ENCODE assay signal across 9 cellular contexts in genomic region chr10:3066317-3066931, GRCh38. TPM values are rescaled to one million over a fixed set of nuclear protein-coding genes. Genes with fewer than 3 reads are reported as not detected.
DNase-seq lines count a peak whose midpoint lies in the region; ATAC-seq and TF ChIP-seq lines count a peak whose summit lies in the region.
"Had no signal": no experiment of that assay in that cellular context is flagged by ENCODE, and none has a peak within 500 bp of the region (broad histone marks: within the 10 kb centered on the region; RNA-seq: fewer than 3 reads in every experiment).

No MANE protein-coding gene starts in this region.

- peak overlapping the region; percentile 17 to 18 for H3K4me3 ChIP-seq in cardiac fibroblast (replicated peaks in 1 of 2; ENCODE audit: low read depth in 2 of 2, low read length in 2 of 2)
- H3K4me3 ChIP-seq in mesendoderm (ENCODE audit: low read length) = no peak overlapping the region
- peak overlapping the region; percentile 74 to 88 for H3K4me3 ChIP-seq in aorta (ENCODE audit: low read length in 2 of 2)

- H4K8ac ChIP-seq in mesendoderm (ENCODE audit: low read depth, low read length) = no peak overlapping the region

- no peak for DNase-seq in Right ventricle myocardium inferior (ENCODE audit: missing footprints)
- DNase-seq in cardiac septum (ENCODE audit: low spot score) = no peak
- no peak for DNase-seq in cardiac fibroblast (ENCODE audit: low read depth in 2 of 2)
- no peak for DNase-seq in mesendoderm
- peak in 1 of 2 donors; percentile 80 for DNase-seq in aorta
- DNase-seq in 8988T = no peak
- DNase-seq: DMS79 had no signal

- H4K5ac ChIP-seq in mesendoderm (ENCODE audit: low read length) = no peak overlapping the region

- no peaks in the 10 kb centered on the region for H3K9me3 ChIP-seq in aorta (ENCODE audit: control insufficient read depth, low read length)

- no peak overlapping the region for H2BK15ac ChIP-seq in mesendoderm (replicated peaks; ENCODE audit: low read depth)

- H2BK120ac ChIP-seq in mesendoderm (ENCODE audit: low read depth, low read length) = no peak overlapping the region

- H3K36me3 ChIP-seq in mesendoderm (ENCODE audit: control insufficient read depth, insufficient read depth, low read length) (no peaks in the 10 kb centered on the region), aorta (ENCODE audit: control insufficient read depth in 1 of 2, insufficient read depth in 2 of 2, low read length in 1 of 2) (no peaks in the 10 kb centered on the region)

- intact Hi-C loops in Right ventricle myocardium inferior (cut with DNase I) = loop anchor here (5.0 kb wide), 2 partner anchors 41 to 56 kb away; no protein-coding TSS in a partner anchor
- intact Hi-C loops in cardiac septum (cut with DNase I) = no loop called here
- intact Hi-C loops in aorta (cut with DNase I) = loop anchor here in 1 of 2 donors (5.0 kb wide), 1 partner anchor 41 kb away; no protein-coding TSS in a partner anchor

- no peak for TF ChIP-seq CTCF in cardiac fibroblast (IDR thresholded peaks at IDR 0.05; ENCODE audit: low read depth, low read length)

- peak overlapping the region; percentile 68 for H3K4me2 ChIP-seq in mesendoderm (ENCODE audit: low read length)

- H3K4ac ChIP-seq in mesendoderm (ENCODE audit: low read depth, low read length) = no peak overlapping the region

- no CpG with 5 or more reads among the region's 45 CpGs for WGBS in mesendoderm (ENCODE audit: extremely low coverage, insufficient coverage, low lambda C conversion rate)
- WGBS in aorta, 2 donors = 5% methylated on average over 29 to 45 of the region's 45 CpGs

- H3K27ac ChIP-seq in mesendoderm (ENCODE audit: low read depth, low read length) (no peak overlapping the region), aorta (ENCODE audit: low read depth in 1 of 2, low read length in 2 of 2) (no peak overlapping the region)

- H2AK5ac ChIP-seq in mesendoderm (ENCODE audit: low read length) = no peak overlapping the region

- H3K79me2 ChIP-seq in mesendoderm (ENCODE audit: control insufficient read depth, insufficient read depth, low read length) = peaks cover 20% of the 10 kb centered on the region

- H3K4me1 ChIP-seq in mesendoderm (ENCODE audit: control insufficient read depth, low read depth, low read length) = no peaks in the 10 kb centered on the region
- H3K4me1 ChIP-seq in aorta (ENCODE audit: control insufficient read depth in 1 of 2, insufficient read depth in 2 of 2, low read length in 2 of 2) = no peaks in the 10 kb centered on the region

- H3K9ac ChIP-seq in mesendoderm (ENCODE audit: low read length) = peak overlapping the region; percentile 48

- H3K56ac ChIP-seq in mesendoderm (ENCODE audit: low read length) = peak overlapping the region; percentile 67

- no peak overlapping the region for H3K23ac ChIP-seq in mesendoderm (ENCODE audit: low read length)

- no peaks in the 10 kb centered on the region for H3K27me3 ChIP-seq in mesendoderm (ENCODE audit: insufficient read depth, low read length, poor library complexity)
- H3K27me3 ChIP-seq in aorta (ENCODE audit: control insufficient read depth in 1 of 2, insufficient read depth in 2 of 2, low read length in 1 of 2) = no peaks in the 10 kb centered on the region

- ATAC-seq in Right ventricle myocardium inferior (peak; percentile 37), aorta (ENCODE audit: low FRiP score) (peak; percentile 5), GM19467 (IDR thresholded peaks at IDR 0.05; ENCODE audit: unreplicated experiment) (no peak), esophagus mucosa (no peak)

- no peak overlapping the region for H2BK5ac ChIP-seq in mesendoderm (ENCODE audit: low read length)

- no peak overlapping the region for H3K18ac ChIP-seq in mesendoderm (ENCODE audit: low read length)

- H3K79me1 ChIP-seq in mesendoderm (ENCODE audit: low read length) = peaks cover 7% of the 10 kb centered on the region

RNA-seq across cellular contexts. Expression of gene PFKP, which starts 0.9 kb away (rescaled TPM):
- 181 TPM for total RNA-seq in Right ventricle myocardium inferior
- total RNA-seq in cardiac septum = 215 TPM
- polyA plus RNA-seq in mesendoderm (2013, experiment 1 of 2) = 43.2 TPM
- 46.8 TPM for polyA plus RNA-seq in mesendoderm (2013, experiment 2 of 2)
- 100 to 1,000 TPM; 126 to 167 TPM for total RNA-seq in aorta
- 100 to 1,000 TPM in 1 of 2 donors, 10 to 100 TPM in 1; 40.3 to 113 TPM for polyA plus RNA-seq in aorta
- 78.2 TPM for total RNA-seq in esophagus mucosa

Comparison
In these comparisons a context has a peak if more than half of its experiments do, and no peak if none do; other contexts are left out.
1. ATAC-seq: peak in Right ventricle myocardium inferior (single experiment) and aorta (single experiment); none in GM19467 (single experiment) and esophagus mucosa (single experiment).